Comparison of ENCODE assay signal across 8 cellular contexts in the genomic region with DNA sequence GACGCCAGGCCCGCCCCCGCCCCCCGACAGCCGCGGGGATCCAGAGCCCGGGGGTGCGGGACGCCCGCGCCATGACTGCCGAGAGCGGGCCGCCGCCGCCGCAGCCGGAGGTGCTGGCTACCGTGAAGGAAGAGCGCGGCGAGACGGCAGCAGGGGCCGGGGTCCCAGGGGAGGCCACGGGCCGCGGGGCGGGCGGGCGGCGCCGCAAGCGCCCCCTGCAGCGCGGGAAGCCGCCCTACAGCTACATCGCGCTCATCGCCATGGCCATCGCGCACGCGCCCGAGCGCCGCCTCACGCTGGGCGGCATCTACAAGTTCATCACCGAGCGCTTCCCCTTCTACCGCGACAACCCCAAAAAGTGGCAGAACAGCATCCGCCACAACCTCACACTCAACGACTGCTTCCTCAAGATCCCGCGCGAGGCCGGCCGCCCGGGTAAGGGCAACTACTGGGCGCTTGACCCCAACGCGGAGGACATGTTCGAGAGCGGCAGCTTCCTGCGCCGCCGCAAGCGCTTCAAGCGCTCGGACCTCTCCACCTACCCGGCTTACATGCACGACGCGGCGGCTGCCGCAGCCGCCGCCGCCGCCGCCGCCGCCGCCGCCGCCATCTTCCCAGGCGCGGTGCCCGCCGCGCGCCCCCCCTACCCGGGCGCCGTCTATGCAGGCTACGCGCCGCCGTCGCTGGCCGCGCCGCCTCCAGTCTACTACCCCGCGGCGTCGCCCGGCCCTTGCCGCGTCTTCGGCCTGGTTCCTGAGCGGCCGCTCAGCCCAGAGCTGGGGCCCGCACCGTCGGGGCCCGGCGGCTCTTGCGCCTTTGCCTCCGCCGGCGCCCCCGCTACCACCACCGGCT. TPM values are rescaled to one million over a fixed set of nuclear protein-coding genes. Genes with fewer than 3 reads are reported as not detected.
DNase-seq lines count a peak whose midpoint lies in the region; ATAC-seq and TF ChIP-seq lines count a peak whose summit lies in the region.

No MANE protein-coding gene starts in this region.

- no peaks in the 10 kb centered on the region for H3K36me3 Mint-ChIP-seq in neural progenitor cell

- POLR2A ChIA-PET in IMR-90 (lab: Charles Lee; ENCODE audit: unreplicated experiment) = no interaction called here

- H3K9ac ChIP-seq in IMR-90 (ENCODE audit: low read depth, low read length) (no peak overlapping the region), neural progenitor cell (no peak overlapping the region)

- no peaks in the 10 kb centered on the region; the same call in 1 of the 2 replicates for H3K9me1 ChIP-seq in IMR-90 (ENCODE audit: insufficient read depth, low read length)

- no peak overlapping the region for H2BK5ac ChIP-seq in IMR-90 (ENCODE audit: low read depth, low read length, poor library complexity, severe bottlenecking)

- peaks cover 8% of the 10 kb centered on the region for H3K4me1 Mint-ChIP-seq in neural progenitor cell

- H2AK9ac ChIP-seq in IMR-90 (replicated peaks; ENCODE audit: low read depth, low read length, poor library complexity) = no peak overlapping the region

- dilution Hi-C loops in IMR-90 (cut with HindIII; ENCODE audit: low sequenced_read_pairs, unreplicated experiment) = no loop called here

- no peaks in the 10 kb centered on the region for H3K9me3 Mint-ChIP-seq in neural progenitor cell

- no peak overlapping the region for H3K27ac Mint-ChIP-seq in neural progenitor cell

- H3K79me2 ChIP-seq in neural progenitor cell (ENCODE audit: low read depth) = no peaks in the 10 kb centered on the region

- peak overlapping the region; percentile 75 for H3K4me2 ChIP-seq in IMR-90 (ENCODE audit: low read depth, low read length)
- H3K4me2 ChIP-seq in neural progenitor cell = peak overlapping the region; percentile 69

- H4K8ac ChIP-seq in IMR-90 (ENCODE audit: low read depth in 2 of 2, low read length in 2 of 2) = no peak overlapping the region

- no peak overlapping the region for H2BK15ac ChIP-seq in IMR-90 (ENCODE audit: low read depth, low read length)

- no peak for TF ChIP-seq EP300 in upper lobe of left lung (IDR thresholded peaks at IDR 0.05)

- H3K79me1 ChIP-seq in IMR-90 (ENCODE audit: low read depth in 1 of 2, low read length in 2 of 2) = no peaks in the 10 kb centered on the region

- no peak overlapping the region for H4K5ac ChIP-seq in IMR-90 (ENCODE audit: low read depth, low read length)

- intact Hi-C loops in IMR-90 (cut with micrococcal nuclease) = no loop called here

- H2BK120ac ChIP-seq in IMR-90 (ENCODE audit: low read depth, low read length) = no peak overlapping the region

- H3K27me3 ChIP-seq in IMR-90 (ENCODE audit: control insufficient read depth, insufficient read depth, low read length) (peaks cover 95% of the 10 kb centered on the region), WERI-Rb-1 (ENCODE audit: insufficient read depth, low read depth, severe bottlenecking) (peaks cover 41% of the 10 kb centered on the region), ectodermal cell (ENCODE audit: control insufficient read depth, insufficient read depth, low read length, poor library complexity, severe bottlenecking) (peaks cover 100% of the 10 kb centered on the region), neural progenitor cell (peaks cover 100% of the 10 kb centered on the region), upper lobe of left lung (peaks cover 0 to 89% (median 52%) of the 10 kb centered on the region in 4 donors)

- TF ChIP-seq POLR2A in IMR-90 (IDR thresholded peaks at IDR 0.05; ENCODE audit: low read depth, low read length) (no peak), upper lobe of left lung (IDR thresholded peaks at IDR 0.05) (no peak)

- BruUV-seq in IMR-90 (replicated peaks; lab: Mats Ljungman, UMichigan) = no TSS peak

- peak overlapping the region; percentile 86 for H3K4me3 Mint-ChIP-seq in neural progenitor cell

- TF ChIP-seq CTCF in IMR-90 (conservative IDR thresholded peaks at IDR 0.05; ENCODE audit: low read depth, low read length) = 0 out of 2 replicates have a peak, but pooled peaks have one; percentile 13
- peak; percentile 83 for TF ChIP-seq CTCF in WERI-Rb-1 (IDR thresholded peaks at IDR 0.05; ENCODE audit: low read depth, low read length)
- TF ChIP-seq CTCF in neural progenitor cell (IDR thresholded peaks at IDR 0.05) = peak; percentile 37
- peak in 3 of 6 experiments; percentile 10 to 17 (median 15) for TF ChIP-seq CTCF in upper lobe of left lung (IDR thresholded peaks at IDR 0.05)

- H4K20me1 ChIP-seq in IMR-90 (ENCODE audit: insufficient read depth, low read length) (peaks cover 3% of the 10 kb centered on the region; the same call in 1 of the 2 replicates), neural progenitor cell (ENCODE audit: low read depth) (peaks cover 92% of the 10 kb centered on the region)

- H3F3A ChIP-seq in neural progenitor cell (ENCODE audit: low read depth) = peaks cover 32% of the 10 kb centered on the region

- H3K9me3 ChIP-seq in IMR-90 (ENCODE audit: control insufficient read depth, insufficient read depth, low read length) = peaks cover 31% of the 10 kb centered on the region
- no peaks in the 10 kb centered on the region for H3K9me3 ChIP-seq in WERI-Rb-1 (ENCODE audit: severe bottlenecking)
- H3K9me3 ChIP-seq in ectodermal cell (ENCODE audit: control insufficient read depth, low read length) = no peaks in the 10 kb centered on the region
- H3K9me3 ChIP-seq in neural progenitor cell (ENCODE audit: low read depth) = no peaks in the 10 kb centered on the region
- no peaks in the 10 kb centered on the region for H3K9me3 ChIP-seq in upper lobe of left lung

- 4% methylated on average over 73 of the region's 125 CpGs; no CpG with 5 or more reads in 1 of the 2 experiments for WGBS in IMR-90 (ENCODE audit: extremely low coverage in 2 of 2, insufficient read length in 1 of 2), 2 experiments
- 1% methylated on average over 125 of the region's 125 CpGs for WGBS in ectodermal cell, 2 experiments
- WGBS in upper lobe of left lung, 2 donors = 0 to 5% methylated on average over 4 to 20 of the region's 125 CpGs

- no peak overlapping the region for H2BK20ac ChIP-seq in IMR-90 (ENCODE audit: low read depth, low read length)

- CTCF ChIA-PET in IMR-90 (lab: Yijun Ruan, JAX) = no interaction called here

- H2AK5ac ChIP-seq in IMR-90 (ENCODE audit: low read depth, low read length) = no peak overlapping the region

- peak; percentile 19 for TF ChIP-seq RAD21 in IMR-90 (IDR thresholded peaks at IDR 0.05; ENCODE audit: low read length)

- DNase-seq in ACHN = peak; percentile 78
- DNase-seq in IMR-90 = peak; percentile 33
- peak; percentile 87 for DNase-seq in WERI-Rb-1
- peak; percentile 66 for DNase-seq in neural progenitor cell (ENCODE audit: low spot score)
- peak in 1 of 2 donors; percentile 90 for DNase-seq in upper lobe of left lung
- no peak for DNase-seq in SW480 (ENCODE audit: low spot score)

- no peak overlapping the region for H3K14ac ChIP-seq in IMR-90 (replicated peaks; ENCODE audit: low read depth, low read length)

- H3K56ac ChIP-seq in IMR-90 (ENCODE audit: extremely low read depth, insufficient read depth, low read length) = no peak overlapping the region

- H3K27ac ChIP-seq in IMR-90 (ENCODE audit: insufficient read depth, low read length) = no peak overlapping the region
- peak overlapping the region; percentile 80 for H3K27ac ChIP-seq in WERI-Rb-1
- no peak overlapping the region for H3K27ac ChIP-seq in ectodermal cell (ENCODE audit: insufficient read depth, low read depth, low read length, poor library complexity, severe bottlenecking)
- no peak overlapping the region for H3K27ac ChIP-seq in neural progenitor cell
- no peak overlapping the region for H3K27ac ChIP-seq in upper lobe of left lung

- H3K4ac ChIP-seq in IMR-90 (ENCODE audit: low read depth, low read length) = no peak overlapping the region

- H2AFZ ChIP-seq in IMR-90 (replicated peaks; ENCODE audit: low read length, poor library complexity) (peak overlapping the region; percentile 87), neural progenitor cell (replicated peaks) (no peak overlapping the region)

- peaks cover 85% of the 10 kb centered on the region for H3K27me3 Mint-ChIP-seq in neural progenitor cell (ENCODE audit: insufficient read depth, low read depth)

- H3K36me3 ChIP-seq in IMR-90 (ENCODE audit: control insufficient read depth, insufficient read depth, low read length) (no peaks in the 10 kb centered on the region; the same call in 1 of the 2 replicates), WERI-Rb-1 (peaks cover 6% of the 10 kb centered on the region), ectodermal cell (ENCODE audit: control insufficient read depth, insufficient read depth, low read length) (no peaks in the 10 kb centered on the region), neural progenitor cell (no peaks in the 10 kb centered on the region), upper lobe of left lung (no peaks in the 10 kb centered on the region)

- peak; percentile 69 for ATAC-seq in IMR-90 (ENCODE audit: low read depth)
- peak in 1 of 2 donors; percentile 53 for ATAC-seq in upper lobe of left lung (ENCODE audit: low FRiP score in 2 of 2)
- ATAC-seq in GM21367 (IDR thresholded peaks at IDR 0.05; ENCODE audit: unreplicated experiment) = no peak

- no peak overlapping the region for H3K23ac ChIP-seq in IMR-90 (ENCODE audit: low read depth, low read length)

- H3K18ac ChIP-seq in IMR-90 (ENCODE audit: low read depth, low read length) = no peak overlapping the region

- no peak overlapping the region for H4K91ac ChIP-seq in IMR-90 (ENCODE audit: insufficient read depth, low read depth, low read length)

- peak overlapping the region; percentile 41 for H3K4me3 ChIP-seq in IMR-90 (ENCODE audit: insufficient read depth, low read depth, low read length)
- peak overlapping the region; percentile 55 for H3K4me3 ChIP-seq in WERI-Rb-1 (ENCODE audit: low read depth, low read length)
- H3K4me3 ChIP-seq in ectodermal cell (ENCODE audit: insufficient read depth, low read depth, low read length) = peak overlapping the region; percentile 23
- peak overlapping the region; percentile 29 for H3K4me3 ChIP-seq in neural progenitor cell
- H3K4me3 ChIP-seq in upper lobe of left lung = peak overlapping the region in 3 of 4 donors; percentile 37 to 45 (median 44)

- in situ Hi-C loops in ACHN (cut with HindIII; ENCODE audit: low pct_ligation_motif_present, low pct_unique_long_range_greater_than_20kb, low sequenced_read_pairs) = no loop called here
- in situ Hi-C loops in IMR-90 (cut with MboI; ENCODE audit: low sequenced_read_pairs) = no loop called here

- H3K4me1 ChIP-seq in IMR-90 (ENCODE audit: control insufficient read depth, insufficient read depth, low read length) = 0 out of 2 replicates have a peak, but pooled peaks cover 2% of the 10 kb centered on the region
- H3K4me1 ChIP-seq in ectodermal cell (ENCODE audit: control insufficient read depth, insufficient read depth, low read length) = no peaks in the 10 kb centered on the region
- H3K4me1 ChIP-seq in neural progenitor cell = peaks cover 22% of the 10 kb centered on the region
- peaks cover 28 to 46% (median 31%) of the 10 kb centered on the region in 4 donors for H3K4me1 ChIP-seq in upper lobe of left lung

RNA-seq across cellular contexts. Expression of gene FOXE1, which starts 1.0 kb away (rescaled TPM):
- under 0.01 and 0.28 TPM in 2 replicates for total RNA-seq in IMR-90 (2012; rRNA removed)
- 0.22 TPM in 2 replicates for polyA plus RNA-seq in IMR-90 (2012; rRNA removed)
- 0.14 and 0.36 TPM in 2 replicates for polyA plus RNA-seq in IMR-90 (2012; cell fraction: cytosol; rRNA removed)
- 0.52 and 0.65 TPM in 2 replicates for polyA plus RNA-seq in IMR-90 (2012; cell fraction: nucleus; rRNA removed; ENCODE audit: low replicate concordance)
- not detected for polyA plus RNA-seq in ectodermal cell (2013, experiment 1 of 4)
- not detected for polyA plus RNA-seq in ectodermal cell (2013, experiment 2 of 4)
- not detected for polyA plus RNA-seq in ectodermal cell (2013, experiment 3 of 4)
- polyA plus RNA-seq in ectodermal cell (2013, experiment 4 of 4) = not detected
- not detected in 2 replicates for total RNA-seq in neural progenitor cell (ENCODE audit: low replicate concordance)
- total RNA-seq in upper lobe of left lung = 1 to 10 TPM in 1 of 6 donors, not detected in 5; 1.8 TPM
